ENCODE assay signal across 9 cellular contexts in the genomic region with DNA sequence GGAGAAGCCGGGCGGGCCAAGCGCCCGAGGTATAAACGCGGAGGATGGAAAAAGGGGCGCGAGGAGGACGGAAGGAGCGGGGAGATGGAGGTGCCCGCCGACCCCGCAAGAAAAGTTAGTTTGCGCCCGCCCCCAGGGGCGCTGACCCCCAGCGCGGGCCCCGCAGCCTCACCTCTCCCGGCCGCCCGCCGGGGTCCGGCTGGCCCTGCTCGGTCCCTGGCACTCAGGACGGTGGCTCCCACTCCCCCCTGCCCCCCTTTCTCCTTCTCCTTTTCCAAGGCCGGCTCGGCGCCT. TPM values are rescaled to one million over a fixed set of nuclear protein-coding genes. Genes with fewer than 3 reads are reported as not detected.
DNase-seq lines count a peak whose midpoint lies in the region; ATAC-seq and TF ChIP-seq lines count a peak whose summit lies in the region.
"Had no signal": no experiment of that assay in that cellular context is flagged by ENCODE, and none has a peak within 500 bp of the region (broad histone marks: within the 10 kb centered on the region; RNA-seq: fewer than 3 reads in every experiment).

No MANE protein-coding gene starts in this region.

- ATAC-seq in lower lobe of right lung (no peak), upper lobe of right lung (no peak)

- H3K27ac ChIP-seq in lower lobe of right lung (peak overlapping the region; percentile 86), upper lobe of right lung (peak overlapping the region; percentile 73)

- CTCF ChIA-PET in activated naive CD4-positive, alpha-beta T cell treated with anti-CD3 and anti-CD28 coated beads, Interleukin-2, amount 10 ng/mL, durations not matched to agents 7 days and 5 days (lab: Charles Lee) = no interaction called here

- in situ Hi-C loops in astrocyte of the cerebellum (cut with HindIII; ENCODE audit: low sequenced_read_pairs) = no loop called here

- intact Hi-C loops in lower lobe of right lung (cut with DNase I) = no loop called here
- intact Hi-C loops in upper lobe of right lung (cut with DNase I) = loop anchor here (10.0 kb wide), 1 partner anchor 90 kb away; no protein-coding TSS in a partner anchor

- H3K27me3 Mint-ChIP-seq in activated naive CD4-positive, alpha-beta T cell treated with anti-CD3 and anti-CD28 coated beads, Interleukin-2, amount 10 ng/mL, durations not matched to agents 7 days and 5 days = peaks cover 35% of the 10 kb centered on the region
- H3K27me3 Mint-ChIP-seq: effector memory CD8-positive, alpha-beta T cell had no signal

- H3K27ac Mint-ChIP-seq in activated naive CD4-positive, alpha-beta T cell treated with anti-CD3 and anti-CD28 coated beads, Interleukin-2, amount 10 ng/mL, durations not matched to agents 7 days and 5 days = no peak overlapping the region

- H3K4me1 ChIP-seq in lower lobe of right lung (peaks cover 57% of the 10 kb centered on the region), upper lobe of right lung (peaks cover 35% of the 10 kb centered on the region)

- peaks cover 19% of the 10 kb centered on the region for H3K36me3 ChIP-seq in lower lobe of right lung
- H3K36me3 ChIP-seq in upper lobe of right lung = peaks cover 8% of the 10 kb centered on the region

- H3K4me3 ChIP-seq in astrocyte of the cerebellum (ENCODE audit: low read depth, low read length) (peak overlapping the region; percentile 78), lower lobe of right lung (peak overlapping the region; percentile 68), upper lobe of right lung (peak overlapping the region; percentile 87)

- peaks cover 28% of the 10 kb centered on the region for H3K4me1 Mint-ChIP-seq in activated naive CD4-positive, alpha-beta T cell treated with anti-CD3 and anti-CD28 coated beads, Interleukin-2, amount 10 ng/mL, durations not matched to agents 7 days and 5 days

- H3K36me3 Mint-ChIP-seq in activated naive CD4-positive, alpha-beta T cell treated with anti-CD3 and anti-CD28 coated beads, Interleukin-2, amount 10 ng/mL, durations not matched to agents 7 days and 5 days = peaks cover 17% of the 10 kb centered on the region

- H3K9me3 ChIP-seq in lower lobe of right lung (no peaks in the 10 kb centered on the region), upper lobe of right lung (no peaks in the 10 kb centered on the region)

- TF ChIP-seq CTCF in astrocyte of the cerebellum (IDR thresholded peaks at IDR 0.05; ENCODE audit: low read depth, low read length, missing control alignments) = no peak
- no peak for TF ChIP-seq CTCF in lower lobe of right lung (IDR thresholded peaks at IDR 0.05)
- TF ChIP-seq CTCF in upper lobe of right lung (IDR thresholded peaks at IDR 0.05) = no peak

- peak overlapping the region; percentile 66 for H3K4me3 Mint-ChIP-seq in activated naive CD4-positive, alpha-beta T cell treated with anti-CD3 and anti-CD28 coated beads, Interleukin-2, amount 10 ng/mL, durations not matched to agents 7 days and 5 days

- H3K27me3 ChIP-seq in lower lobe of right lung (ENCODE audit: low read depth) = no peaks in the 10 kb centered on the region
- no peaks in the 10 kb centered on the region for H3K27me3 ChIP-seq in upper lobe of right lung

- no peak for DNase-seq in activated naive CD4-positive, alpha-beta T cell treated with anti-CD3 and anti-CD28 coated beads, Interleukin-2, amount 10 ng/mL, durations not matched to agents 7 days and 5 days
- no peak for DNase-seq in activated naive CD4-positive, alpha-beta T cell (lab: John Stamatoyannopoulos, UW)
- no peak for DNase-seq in astrocyte of the cerebellum (ENCODE audit: low read depth)
- no peak for DNase-seq in lower lobe of right lung
- DNase-seq in upper lobe of right lung = no peak
- DNase-seq in NCI-H1694 treated with DMSO at 0.1 percent for 48 hours (lab: John Stamatoyannopoulos, UW) = no peak
- no peak for DNase-seq in kidney glomerular epithelial cell (lab: John Stamatoyannopoulos, UW)
- no peak for DNase-seq in NCI-H2196 (lab: John Stamatoyannopoulos, UW; ENCODE audit: unreplicated experiment)

- no peaks in the 10 kb centered on the region for H3K9me3 Mint-ChIP-seq in activated naive CD4-positive, alpha-beta T cell treated with anti-CD3 and anti-CD28 coated beads, Interleukin-2, amount 10 ng/mL, durations not matched to agents 7 days and 5 days
- H3K9me3 Mint-ChIP-seq: effector memory CD8-positive, alpha-beta T cell had no signal

RNA-seq across cellular contexts. Expression of a gene that starts 0.2 kb away (rescaled TPM):
- total RNA-seq in lower lobe of right lung (68.8 TPM), upper lobe of right lung (101 TPM)

RNA-seq across cellular contexts. Expression of a gene that starts 1.2 kb away (rescaled TPM):
- total RNA-seq in lower lobe of right lung (20.4 TPM), upper lobe of right lung (21.6 TPM)

RNA-seq across cellular contexts. Expression of a gene that starts 10.3 kb away (rescaled TPM):
- total RNA-seq in lower lobe of right lung = 111 TPM
- 133 TPM for total RNA-seq in upper lobe of right lung

RNA-seq across cellular contexts. Expression of a gene that starts 58.7 kb away (rescaled TPM):
- total RNA-seq in lower lobe of right lung = 89.5 TPM
- total RNA-seq in upper lobe of right lung = 79.1 TPM
